Comparison of ENCODE assay signal across 2 cellular contexts in genomic region chr19:30001794-30002193, GRCh38.
TF ChIP-seq lines count a peak whose summit lies in the region.

No MANE protein-coding gene starts in this region.

TF ChIP-seq in HepG2, 621 proteins besides CTCF, POLR2A, EP300 and RAD21:
- TF ChIP-seq, protein P1, sequence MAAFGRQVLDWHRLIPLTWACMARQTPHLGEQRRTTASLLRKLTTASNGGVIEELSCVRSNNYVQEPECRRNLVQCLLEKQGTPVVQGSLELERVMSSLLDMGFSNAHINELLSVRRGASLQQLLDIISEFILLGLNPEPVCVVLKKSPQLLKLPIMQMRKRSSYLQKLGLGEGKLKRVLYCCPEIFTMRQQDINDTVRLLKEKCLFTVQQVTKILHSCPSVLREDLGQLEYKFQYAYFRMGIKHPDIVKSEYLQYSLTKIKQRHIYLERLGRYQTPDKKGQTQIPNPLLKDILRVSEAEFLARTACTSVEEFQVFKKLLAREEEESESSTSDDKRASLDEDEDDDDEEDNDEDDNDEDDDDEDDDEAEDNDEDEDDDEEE (CRISPR knock-in tag; IDR thresholded peaks at IDR 0.05) = no peak
- TF ChIP-seq ZBTB21 (CRISPR knock-in tag; IDR thresholded peaks at IDR 0.05) (no peak), ZNF790 (CRISPR knock-in tag; IDR thresholded peaks at IDR 0.05; ENCODE audit: borderline replicate concordance) (no peak), U2AF2 (IDR thresholded peaks at IDR 0.05; ENCODE audit: low read depth, low read length) (no peak), ZNF615 (CRISPR knock-in tag; IDR thresholded peaks at IDR 0.05; ENCODE audit: borderline replicate concordance) (no peak), MED8 (CRISPR knock-in tag; IDR thresholded peaks at IDR 0.05; ENCODE audit: insufficient replicate concordance) (no peak), GABPA (IDR thresholded peaks at IDR 0.05; ENCODE audit: low read depth, low read length) (no peak), GABPA (CRISPR knock-in tag; IDR thresholded peaks at IDR 0.05; ENCODE audit: low read depth) (no peak), RFX5 (IDR thresholded peaks at IDR 0.05; ENCODE audit: low read depth, low read length) (no peak), ETV6 (CRISPR knock-in tag; conservative IDR thresholded peaks at IDR 0.05) (no peak), WIZ (CRISPR knock-in tag; IDR thresholded peaks at IDR 0.05) (no peak), SIX4 (CRISPR knock-in tag; IDR thresholded peaks at IDR 0.05) (no peak), ZNF563 (CRISPR knock-in tag; IDR thresholded peaks at IDR 0.05) (no peak), ASH2L (IDR thresholded peaks at IDR 0.05; ENCODE audit: insufficient read length, low read depth, low read length) (no peak)
- TF ChIP-seq, protein P2, sequence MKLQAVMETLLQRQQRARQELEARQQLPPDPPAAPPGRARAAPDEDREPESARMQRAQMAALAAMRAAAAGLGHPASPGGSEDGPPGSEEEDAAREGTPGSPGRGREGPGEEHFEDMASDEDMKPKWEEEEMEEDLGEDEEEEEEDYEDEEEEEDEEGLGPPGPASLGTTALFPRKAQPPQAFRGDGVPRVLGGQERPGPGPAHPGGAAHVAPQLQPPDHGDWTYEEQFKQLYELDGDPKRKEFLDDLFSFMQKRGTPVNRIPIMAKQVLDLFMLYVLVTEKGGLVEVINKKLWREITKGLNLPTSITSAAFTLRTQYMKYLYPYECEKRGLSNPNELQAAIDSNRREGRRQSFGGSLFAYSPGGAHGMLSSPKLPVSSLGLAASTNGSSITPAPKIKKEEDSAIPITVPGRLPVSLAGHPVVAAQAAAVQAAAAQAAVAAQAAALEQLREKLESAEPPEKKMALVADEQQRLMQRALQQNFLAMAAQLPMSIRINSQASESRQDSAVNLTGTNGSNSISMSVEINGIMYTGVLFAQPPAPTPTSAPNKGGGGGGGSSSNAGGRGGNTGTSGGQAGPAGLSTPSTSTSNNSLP (IDR thresholded peaks at IDR 0.05; ENCODE audit: low read depth, low read length) = no peak
TF ChIP-seq in HepG2: peak in this region for 0.

TF ChIP-seq in SK-N-SH, 30 proteins besides CTCF, POLR2A, EP300 and RAD21:
- TF ChIP-seq GATA2 (CRISPR knock-in tag; IDR thresholded peaks at IDR 0.05) = no peak
- TF ChIP-seq MEF2A (IDR thresholded peaks at IDR 0.05; ENCODE audit: borderline replicate concordance, low read depth) = no peak
TF ChIP-seq in SK-N-SH: peak in this region for 0.
